ENCODE assay signal across 8 cellular contexts in the genomic region with DNA sequence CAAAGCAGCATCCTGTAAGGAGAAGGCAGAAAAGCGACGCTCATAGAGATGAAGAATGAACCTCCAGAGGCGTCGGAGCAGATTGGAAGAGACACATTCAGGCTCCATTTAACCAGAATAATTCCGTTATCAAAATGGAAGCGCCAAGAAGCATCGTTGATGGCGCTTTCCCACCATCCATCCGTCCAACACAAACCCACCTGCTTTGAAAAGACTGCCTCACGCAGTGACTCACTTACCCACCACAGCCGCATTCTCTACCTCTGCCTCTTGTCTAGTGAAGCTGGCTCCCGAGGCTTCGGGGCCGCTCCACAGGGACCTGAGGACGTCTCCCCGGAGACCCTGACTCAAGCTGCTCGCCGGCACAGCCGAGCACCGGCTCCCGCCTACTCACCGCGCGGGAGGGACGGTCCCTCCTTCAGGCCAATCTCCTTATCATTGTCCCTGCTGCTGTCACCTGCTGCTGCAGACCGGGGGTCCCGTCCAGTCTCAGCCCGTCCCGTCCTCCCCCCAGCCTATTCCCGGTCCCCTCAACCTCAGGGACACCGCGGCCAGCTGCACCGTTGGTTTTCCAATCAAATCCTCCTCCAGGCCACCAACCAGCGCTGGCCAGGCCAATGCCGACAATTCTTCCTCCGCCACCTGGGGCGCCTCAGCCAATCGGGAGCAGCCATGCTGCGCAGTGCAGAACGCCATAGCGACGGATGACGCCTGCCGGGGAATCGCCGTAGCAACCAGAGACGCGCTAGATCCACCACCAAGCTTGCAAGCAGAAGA. TPM values are rescaled to one million over a fixed set of nuclear protein-coding genes. Genes with fewer than 3 reads are reported as not detected.
DNase-seq lines count a peak whose midpoint lies in the region; ATAC-seq and TF ChIP-seq lines count a peak whose summit lies in the region.

A gene with protein sequence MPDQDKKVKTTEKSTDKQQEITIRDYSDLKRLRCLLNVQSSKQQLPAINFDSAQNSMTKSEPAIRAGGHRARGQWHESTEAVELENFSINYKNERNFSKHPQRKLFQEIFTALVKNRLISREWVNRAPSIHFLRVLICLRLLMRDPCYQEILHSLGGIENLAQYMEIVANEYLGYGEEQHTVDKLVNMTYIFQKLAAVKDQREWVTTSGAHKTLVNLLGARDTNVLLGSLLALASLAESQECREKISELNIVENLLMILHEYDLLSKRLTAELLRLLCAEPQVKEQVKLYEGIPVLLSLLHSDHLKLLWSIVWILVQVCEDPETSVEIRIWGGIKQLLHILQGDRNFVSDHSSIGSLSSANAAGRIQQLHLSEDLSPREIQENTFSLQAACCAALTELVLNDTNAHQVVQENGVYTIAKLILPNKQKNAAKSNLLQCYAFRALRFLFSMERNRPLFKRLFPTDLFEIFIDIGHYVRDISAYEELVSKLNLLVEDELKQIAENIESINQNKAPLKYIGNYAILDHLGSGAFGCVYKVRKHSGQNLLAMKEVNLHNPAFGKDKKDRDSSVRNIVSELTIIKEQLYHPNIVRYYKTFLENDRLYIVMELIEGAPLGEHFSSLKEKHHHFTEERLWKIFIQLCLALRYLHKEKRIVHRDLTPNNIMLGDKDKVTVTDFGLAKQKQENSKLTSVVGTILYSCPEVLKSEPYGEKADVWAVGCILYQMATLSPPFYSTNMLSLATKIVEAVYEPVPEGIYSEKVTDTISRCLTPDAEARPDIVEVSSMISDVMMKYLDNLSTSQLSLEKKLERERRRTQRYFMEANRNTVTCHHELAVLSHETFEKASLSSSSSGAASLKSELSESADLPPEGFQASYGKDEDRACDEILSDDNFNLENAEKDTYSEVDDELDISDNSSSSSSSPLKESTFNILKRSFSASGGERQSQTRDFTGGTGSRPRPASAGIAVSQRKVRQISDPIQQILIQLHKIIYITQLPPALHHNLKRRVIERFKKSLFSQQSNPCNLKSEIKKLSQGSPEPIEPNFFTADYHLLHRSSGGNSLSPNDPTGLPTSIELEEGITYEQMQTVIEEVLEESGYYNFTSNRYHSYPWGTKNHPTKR (minus strand): TSS at position 553 of the 777 bp plus-strand sequence. CDS start 16,501 bp downstream, outside the sequence.

- CTCF ChIA-PET in PC-3 (lab: Charles Lee), result interaction anchor here (0.5 kb wide), 1 partner anchor 343 kb away, joined by 3 read pairs; no protein-coding TSS in a partner anchor

- H3K4me1 ChIP-seq in HUES48 (ENCODE audit: control insufficient read depth, insufficient read depth, low read length), result peaks cover 9% of the 10 kb centered on the region; the same call in 1 of the 2 replicates
- H3K4me1 ChIP-seq in PC-3 (ENCODE audit: insufficient read depth, low read length), result no peaks in the 10 kb centered on the region

- no peaks in the 10 kb centered on the region for H3K36me3 Mint-ChIP-seq in naive B cell

- peak within 1 kb of the TSS; percentile 79 to 97 (median 95) for H3K4me3 Mint-ChIP-seq in naive B cell

- H3K4me3 ChIP-seq in HUES48 (ENCODE audit: low read depth, low read length), result peak within 1 kb of the TSS; percentile 83
- H3K4me3 ChIP-seq in PC-3 (ENCODE audit: low read length), result peak within 1 kb of the TSS; percentile 86
- peak within 1 kb of the TSS; percentile 66 for H3K4me3 ChIP-seq in fibroblast of mammary gland (ENCODE audit: control insufficient read depth, low read depth, low read length)

- H2AFZ ChIP-seq in PC-3 (ENCODE audit: low read length), result peak within 1 kb of the TSS; percentile 96

- no peaks in the 10 kb centered on the region for H3K79me2 ChIP-seq in PC-3 (ENCODE audit: low read length)

- TF ChIP-seq CTCF in PC-3 (conservative IDR thresholded peaks at IDR 0.05; ENCODE audit: low read depth, low read length) (no peak), fibroblast of mammary gland (conservative IDR thresholded peaks at IDR 0.05; ENCODE audit: control insufficient read depth, insufficient read depth, low read depth, low read length) (no peak)

- H3K27ac ChIP-seq in HUES48 (ENCODE audit: low read depth, low read length) (no peak within 1 kb of the TSS), PC-3 (ENCODE audit: low read length) (no peak within 1 kb of the TSS)

- H3K9me3 Mint-ChIP-seq in naive B cell, result no peaks in the 10 kb centered on the region

- ATAC-seq in GM21390 (IDR thresholded peaks at IDR 0.05; ENCODE audit: unreplicated experiment) (peak; percentile 100), PC-3 (peak; percentile 97), naive B cell (ENCODE audit: low read depth in 2 of 2) (peak; percentile 99 to 100)

- no peaks in the 10 kb centered on the region for H4K20me1 ChIP-seq in PC-3 (ENCODE audit: low read length)

- BruUV-seq in PC-3 (replicated peaks; lab: Mats Ljungman, UMichigan), result no TSS peak

- H3K4me1 Mint-ChIP-seq in naive B cell, result peaks cover 15 to 16% (median 15%) of the 10 kb centered on the region in 3 donors

- H3K9ac ChIP-seq in HUES48 (ENCODE audit: low read depth, low read length), result no peak within 1 kb of the TSS
- no peak within 1 kb of the TSS; the same call in 1 of the 2 replicates for H3K9ac ChIP-seq in PC-3 (ENCODE audit: low read length)

- DNase-seq in COR-L47 (lab: John Stamatoyannopoulos, UW), result peak; percentile 75
- peak; percentile 97 for DNase-seq in PC-3
- peak; percentile 85 for DNase-seq in activated T-helper 1 cell treated with Interleukin-2 at 50 U/mL for 16 hours (ENCODE audit: low read depth)
- peak; percentile 83 for DNase-seq in fibroblast of mammary gland (ENCODE audit: low read depth)
- peak; percentile 91 for DNase-seq in naive B cell
- peak; percentile 83 for DNase-seq in stimulated activated CD8-positive, alpha-beta memory T cell treated with anti-CD3 and anti-CD28 coated beads, Interleukin-7, amount 100 ng/mL, for 24 hours (ENCODE audit: low read depth)

- no peaks in the 10 kb centered on the region for H3K9me3 ChIP-seq in HUES48 (ENCODE audit: control insufficient read depth, insufficient read depth, low read length)
- H3K9me3 ChIP-seq in PC-3 (ENCODE audit: low read length), result no peaks in the 10 kb centered on the region

- peaks cover 8% of the 10 kb centered on the region for H3F3A ChIP-seq in PC-3 (ENCODE audit: low read length, unreplicated experiment)

- peaks cover 5% of the 10 kb centered on the region; the same call in 1 of the 2 replicates for H3K27me3 ChIP-seq in HUES48 (ENCODE audit: control insufficient read depth, insufficient read depth, low read length)
- H3K27me3 ChIP-seq in PC-3 (ENCODE audit: low read length), result no peaks in the 10 kb centered on the region

- peaks cover 0 to 8% (median 6%) of the 10 kb centered on the region in 3 donors for H3K27me3 Mint-ChIP-seq in naive B cell

- intact Hi-C loops in PC-3 (cut with micrococcal nuclease), result loop anchor here (1.0 kb wide), 1 partner anchor 57 kb away; no protein-coding TSS in a partner anchor

- H3K36me3 ChIP-seq in HUES48 (ENCODE audit: control insufficient read depth, insufficient read depth, low read length) (peaks cover 7% of the 10 kb centered on the region; the same call in 1 of the 2 replicates), PC-3 (ENCODE audit: low read depth, low read length) (peaks cover 3% of the 10 kb centered on the region; the same call in 1 of the 2 replicates)

- H3K9me2 ChIP-seq in PC-3 (replicated peaks; ENCODE audit: low read length), result no peaks in the 10 kb centered on the region

- H3K27ac Mint-ChIP-seq in naive B cell, result peak within 1 kb of the TSS; percentile 61 to 92 (median 88)

- peak within 1 kb of the TSS; percentile 95 for H3K4me2 ChIP-seq in PC-3 (ENCODE audit: low read length)

- POLR2A ChIA-PET in PC-3 (lab: Charles Lee; ENCODE audit: unreplicated experiment), result interaction anchor here (0.5 to 0.9 kb wide), 3 partner anchors 12 to 181 kb away, joined by 3 to 6 read pairs (median 4); no protein-coding TSS in a partner anchor

RNA-seq across cellular contexts. Expression of the gene that starts here (rescaled TPM):
- 0.98 and 1.7 TPM in 2 replicates for total RNA-seq in PC-3 (2014; rRNA removed)
- polyA plus RNA-seq in naive B cell (ENCODE audit: low read depth in 6 of 6), result under 1 TPM in 1 of 6 donors, not detected in 5; 0.35 TPM

Comparison
In these comparisons a context has a peak if more than half of its experiments do, and no peak if none do; other contexts are left out.
1. Peak in DNase-seq and ATAC-seq in naive B cell; RNA of the gene not detected or under 1 TPM.